ENCODE assay signal across 11 cellular contexts in genomic region chr6:157455731-157456523, GRCh38.
DNase-seq lines count a peak whose midpoint lies in the region; ATAC-seq and TF ChIP-seq lines count a peak whose summit lies in the region.
"Had no signal": no experiment of that assay in that cellular context is flagged by ENCODE, and none has a peak within 500 bp of the region (broad histone marks: within the 10 kb centered on the region; RNA-seq: fewer than 3 reads in every experiment).

No MANE protein-coding gene starts in this region.

- no peaks in the 10 kb centered on the region for H3K9me2 ChIP-seq in Loucy (replicated peaks; ENCODE audit: low read depth, low read length)

- TF ChIP-seq CTCF in Loucy (conservative IDR thresholded peaks at IDR 0.05; ENCODE audit: low read length): no peak
- no peak for TF ChIP-seq CTCF in choroid plexus epithelial cell (conservative IDR thresholded peaks at IDR 0.05; ENCODE audit: low read depth, low read length)
- no peak for TF ChIP-seq CTCF in WERI-Rb-1 (IDR thresholded peaks at IDR 0.05; ENCODE audit: low read depth, low read length)

- no peaks in the 10 kb centered on the region for H4K20me1 ChIP-seq in Loucy (ENCODE audit: insufficient read depth, low read length, poor library complexity, severe bottlenecking)

- H3K4me1 Mint-ChIP-seq in natural killer cell treated with Interleukin-12 subunit alpha and Interleukin-12 subunit beta and Interleukin-15 and Interleukin-18, amount 100 ng/mL, for 72 hours (ENCODE audit: low read depth in 2 of 2): peaks cover 28 to 31% of the 10 kb centered on the region in 2 donors

- no peak for ATAC-seq in natural killer cell treated with Interleukin-12 subunit alpha and Interleukin-12 subunit beta and Interleukin-15 and Interleukin-18, amount 100 ng/mL, for 72 hours
- no peak for ATAC-seq in GM18511 (IDR thresholded peaks at IDR 0.05; ENCODE audit: unreplicated experiment)

- no peaks in the 10 kb centered on the region for H3F3A ChIP-seq in Loucy (ENCODE audit: low read depth)

- H3K79me2 ChIP-seq in Loucy (ENCODE audit: insufficient read depth, low read length): no peaks in the 10 kb centered on the region

- H3K4me3 ChIP-seq in Loucy (ENCODE audit: low read length, poor library complexity, severe bottlenecking) (no peak overlapping the region), choroid plexus epithelial cell (ENCODE audit: low read depth, low read length) (peak overlapping the region; percentile 6), WERI-Rb-1 (ENCODE audit: low read depth, low read length) (no peak overlapping the region)

- H3K36me3 Mint-ChIP-seq in natural killer cell treated with Interleukin-12 subunit alpha and Interleukin-12 subunit beta and Interleukin-15 and Interleukin-18, amount 100 ng/mL, for 72 hours: no peaks in the 10 kb centered on the region

- peak overlapping the region; percentile 23 for H3K4me2 ChIP-seq in Loucy (ENCODE audit: low read depth, low read length, poor library complexity, severe bottlenecking)
- H3K4me2 ChIP-seq: KMS-11 had no signal

- no peak overlapping the region for H3K9ac ChIP-seq in Loucy (ENCODE audit: low read depth, low read length, poor library complexity, severe bottlenecking)
- H3K9ac ChIP-seq: KMS-11 had no signal

- no peaks in the 10 kb centered on the region for H3K9me3 Mint-ChIP-seq in natural killer cell treated with Interleukin-12 subunit alpha and Interleukin-12 subunit beta and Interleukin-15 and Interleukin-18, amount 100 ng/mL, for 72 hours

- peaks cover 0 to 5% of the 10 kb centered on the region in 2 donors for H3K27me3 Mint-ChIP-seq in natural killer cell treated with Interleukin-12 subunit alpha and Interleukin-12 subunit beta and Interleukin-15 and Interleukin-18, amount 100 ng/mL, for 72 hours

- H3K4me1 ChIP-seq in Loucy (ENCODE audit: insufficient read depth, low read length, poor library complexity, severe bottlenecking): peaks cover 18% of the 10 kb centered on the region
- H3K4me1 ChIP-seq: BE2C had no signal

- no peaks in the 10 kb centered on the region for H3K27me3 ChIP-seq in Loucy (ENCODE audit: insufficient read depth, low read length, poor library complexity, severe bottlenecking)
- H3K27me3 ChIP-seq in WERI-Rb-1 (ENCODE audit: insufficient read depth, low read depth, severe bottlenecking): no peaks in the 10 kb centered on the region
- H3K27me3 ChIP-seq: BE2C had no signal

- H3K4me3 Mint-ChIP-seq in natural killer cell treated with Interleukin-12 subunit alpha and Interleukin-12 subunit beta and Interleukin-15 and Interleukin-18, amount 100 ng/mL, for 72 hours: peak overlapping the region; percentile 41

- no peaks in the 10 kb centered on the region for H3K36me3 ChIP-seq in Loucy (ENCODE audit: insufficient read depth, low read length)
- H3K36me3 ChIP-seq in WERI-Rb-1: no peaks in the 10 kb centered on the region
- H3K36me3 ChIP-seq: BE2C had no signal

- peak; percentile 82 for DNase-seq in Ammon's horn (ENCODE audit: low spot score)
- peak; percentile 14 for DNase-seq in choroid plexus epithelial cell (ENCODE audit: low read depth)
- no peak for DNase-seq in natural killer cell treated with Interleukin-12 subunit alpha and Interleukin-12 subunit beta and Interleukin-15 and Interleukin-18, amount 100 ng/mL, for 72 hours (ENCODE audit: low spot score)
- no peak for DNase-seq in DMS53 (lab: John Stamatoyannopoulos, UW)
- no peak for DNase-seq in activated naive CD4-positive, alpha-beta T cell (lab: John Stamatoyannopoulos, UW)
- no peak for DNase-seq in WERI-Rb-1
- DNase-seq: BE2C, small intestine had no signal

- peak overlapping the region; percentile 76 for H2AFZ ChIP-seq in Loucy (ENCODE audit: low read length)

- H3K9me3 ChIP-seq in Loucy (ENCODE audit: insufficient read depth, low read depth, low read length) (no peaks in the 10 kb centered on the region), WERI-Rb-1 (ENCODE audit: severe bottlenecking) (no peaks in the 10 kb centered on the region)
- H3K9me3 ChIP-seq: BE2C had no signal

- H3K27ac ChIP-seq in WERI-Rb-1: no peak overlapping the region
- H3K27ac ChIP-seq: KMS-11 had no signal

- H3K27ac Mint-ChIP-seq in natural killer cell treated with Interleukin-12 subunit alpha and Interleukin-12 subunit beta and Interleukin-15 and Interleukin-18, amount 100 ng/mL, for 72 hours: peak overlapping the region in 1 of 2 donors; percentile 81

Comparison
In these comparisons a context has a peak if more than half of its experiments do, and no peak if none do; other contexts are left out.
1. DNase-seq: peak in Ammon's horn (single experiment) and choroid plexus epithelial cell (single experiment); none in natural killer cell treated with Interleukin-12 subunit alpha and Interleukin-12 subunit beta and Interleukin-15 and Interleukin-18, amount 100 ng/mL, for 72 hours (single experiment), DMS53 (single experiment), activated naive CD4-positive, alpha-beta T cell (0 of 4) and WERI-Rb-1 (single experiment).